8 cellular contexts compared by ENCODE assay signal in the genomic region with DNA sequence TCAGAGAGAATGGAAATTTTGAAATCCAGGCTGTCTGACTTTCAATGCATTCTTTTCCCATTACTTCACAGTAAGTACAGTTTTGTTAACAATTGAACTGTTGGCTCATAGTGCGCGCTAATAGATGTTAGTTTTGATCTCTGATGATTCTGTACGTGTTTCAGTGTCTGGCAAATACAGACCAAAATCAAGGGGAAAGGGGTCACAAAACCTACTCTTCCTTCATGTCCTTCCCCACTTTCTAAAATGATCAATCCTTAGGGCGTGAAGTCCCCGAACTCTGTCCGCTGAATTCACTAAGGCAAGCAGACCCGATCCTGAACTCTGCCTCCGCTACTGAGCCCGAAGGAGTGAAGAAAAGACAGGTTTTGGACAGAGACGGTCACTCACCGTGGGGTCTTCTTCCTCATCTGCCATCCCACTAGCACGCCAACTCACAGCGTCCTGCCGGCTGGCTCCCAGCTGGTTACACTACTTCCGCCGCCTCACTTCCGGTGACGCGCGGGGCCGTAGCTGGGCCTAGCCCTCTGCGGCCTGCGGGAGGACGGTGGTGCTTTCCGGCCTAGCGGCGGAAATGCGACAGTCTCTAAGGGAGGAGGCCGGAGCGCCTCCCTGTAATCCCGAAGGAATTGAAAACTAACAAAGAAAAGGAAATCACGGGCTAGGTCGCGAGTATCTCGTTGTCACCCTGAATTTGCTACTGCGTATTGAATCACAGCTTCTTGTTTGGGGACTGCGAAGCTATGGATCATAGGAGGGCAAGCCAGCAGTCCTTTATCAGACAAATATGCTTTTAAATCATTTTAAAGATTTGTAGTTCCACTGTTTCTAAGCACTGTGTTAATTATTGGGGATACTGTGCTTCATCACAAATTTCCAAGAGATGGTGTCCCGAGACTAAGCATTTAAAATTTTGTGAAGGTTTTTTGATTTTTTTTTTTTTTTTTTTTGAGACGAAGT. TPM values are rescaled to one million over a fixed set of nuclear protein-coding genes. Genes with fewer than 3 reads are reported as not detected.
DNase-seq lines count a peak whose midpoint lies in the region; ATAC-seq, FAIRE-seq and TF ChIP-seq lines count a peak whose summit lies in the region.

A gene with protein sequence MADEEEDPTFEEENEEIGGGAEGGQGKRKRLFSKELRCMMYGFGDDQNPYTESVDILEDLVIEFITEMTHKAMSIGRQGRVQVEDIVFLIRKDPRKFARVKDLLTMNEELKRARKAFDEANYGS (minus strand): TSS at position 473 of the 960 bp plus-strand sequence. CDS start 56 bp downstream, at position 417.

- H3K4me3 ChIP-seq in kidney (ENCODE audit: low read length in 2 of 2): peak within 1 kb of the TSS; percentile 87 to 93

- ATAC-seq in GM19035 (IDR thresholded peaks at IDR 0.05; ENCODE audit: unreplicated experiment): peak; percentile 99
- peak; percentile 99 for ATAC-seq in HG03354 (IDR thresholded peaks at IDR 0.05; ENCODE audit: poor library complexity, severe bottlenecking, unreplicated experiment)

- intact Hi-C loops in kidney (cut with DNase I): no loop called here

- TF ChIP-seq CTCF in kidney (IDR thresholded peaks at IDR 0.05; ENCODE audit: borderline replicate concordance, extremely low read depth, insufficient read depth): no peak

- no peak for FAIRE-seq in kidney (lab: Jason Lieb, UNC)

- H3K9me3 ChIP-seq in kidney (ENCODE audit: control insufficient read depth in 1 of 2, low read length in 2 of 2): no peaks in the 10 kb centered on the region

- H3K36me3 ChIP-seq in kidney (ENCODE audit: control insufficient read depth in 1 of 2, insufficient read depth in 2 of 2, low read length in 2 of 2): no peaks in the 10 kb centered on the region

- H3K4me1 ChIP-seq in kidney (ENCODE audit: control insufficient read depth in 1 of 2, insufficient read depth in 1 of 2, low read depth in 1 of 2, low read length in 2 of 2): peaks cover 0 to 2% of the 10 kb centered on the region in 2 donors

- H3K9ac ChIP-seq in kidney (ENCODE audit: low read length in 2 of 2): peak within 1 kb of the TSS; percentile 65 to 83

- DNase-seq in AML-193 (lab: John Stamatoyannopoulos, UW) (peak; percentile 79 to 82), NCI-H446 treated with DMSO at 0.1 percent for 48 hours (lab: John Stamatoyannopoulos, UW) (peak; percentile 95), cerebellum (ENCODE audit: low spot score) (peak; percentile 96), kidney (peak; percentile 98)
- peak; percentile 77 for DNase-seq in activated CD4-positive, alpha-beta T cell treated with anti-CD3 and anti-CD28 coated beads for 1 hour
- DNase-seq in stimulated activated CD4-positive, alpha-beta T cell treated with anti-CD3 and anti-CD28 coated beads, Interleukin-15, amount 100 ng/mL, for 24 hours: peak; percentile 94

- H3K27ac ChIP-seq in kidney (ENCODE audit: low read depth in 2 of 2, low read length in 2 of 2): peak within 1 kb of the TSS; percentile 74 to 96

RNA-seq across cellular contexts. Expression of the gene that starts here (rescaled TPM):
- 31.0 TPM for total RNA-seq in cerebellum
- total RNA-seq in kidney: 39.8 TPM
- polyA plus RNA-seq in kidney (ENCODE audit: insufficient read depth, low read depth, low replicate concordance): 35.4 TPM

Comparison
In these comparisons a context has a peak if more than half of its experiments do, and no peak if none do; other contexts are left out.
1. Peak in every context shown above with its lines: DNase-seq, ATAC-seq, H3K4me3 ChIP-seq and H3K27ac ChIP-seq.